In genomic region chr5:180718810-180719453, GRCh38 we compare ENCODE assay signal across 8 cellular contexts. TPM values are rescaled to one million over a fixed set of nuclear protein-coding genes. Genes with fewer than 3 reads are reported as not detected.
DNase-seq lines count a peak whose midpoint lies in the region; ATAC-seq, FAIRE-seq and TF ChIP-seq lines count a peak whose summit lies in the region.

No MANE protein-coding gene starts in this region.

- dilution Hi-C loops in endothelial cell of umbilical vein (cut with MboI; ENCODE audit: extremely low pct_ligation_motif_present, low sequenced_read_pairs), result no loop called here

- H4K8ac ChIP-seq in neuronal stem cell (ENCODE audit: low read depth, low read length), result no peak overlapping the region

- no peak overlapping the region for H3K14ac ChIP-seq in neuronal stem cell (ENCODE audit: low read length)

- intact Hi-C loops in endothelial cell of umbilical vein (cut with micrococcal nuclease), result loop anchor here (5.0 kb wide), 1 partner anchor 517 kb away; no protein-coding TSS in a partner anchor

- H3K4me3 ChIP-seq in endothelial cell of umbilical vein (replicated peaks in 1 of 3; ENCODE audit: insufficient read depth in 1 of 3, low read depth in 1 of 3, low read length in 3 of 3) (no peak overlapping the region), neuronal stem cell (ENCODE audit: low read length in 2 of 2) (no peak overlapping the region)

- peak; percentile 86 for FAIRE-seq in endothelial cell of umbilical vein (lab: Jason Lieb, UNC)

- no peak overlapping the region for H2AFZ ChIP-seq in endothelial cell of umbilical vein (ENCODE audit: low read depth, low read length)
- H2AFZ ChIP-seq in neuronal stem cell (ENCODE audit: low read length), result peak overlapping the region; percentile 68

- H3K4me2 ChIP-seq in endothelial cell of umbilical vein (ENCODE audit: insufficient read depth, low read length), result no peak overlapping the region
- no peak overlapping the region for H3K4me2 ChIP-seq in neuronal stem cell (ENCODE audit: insufficient read depth, low read length, poor library complexity, severe bottlenecking)

- peak; percentile 51 to 58 for TF ChIP-seq CTCF in endothelial cell of umbilical vein (IDR thresholded peaks at IDR 0.05; ENCODE audit: extremely low read depth in 1 of 2, insufficient read depth in 1 of 2, low read depth in 1 of 2, low read length in 2 of 2)

- H3K4ac ChIP-seq in neuronal stem cell (ENCODE audit: low read length), result no peak overlapping the region

- no peak overlapping the region for H2BK15ac ChIP-seq in neuronal stem cell (ENCODE audit: low read length)

- H2BK5ac ChIP-seq in neuronal stem cell (ENCODE audit: low read length), result no peak overlapping the region

- H3K4me1 ChIP-seq in endothelial cell of umbilical vein (ENCODE audit: control insufficient read depth, extremely low read depth, insufficient read depth, low read length) (no peaks in the 10 kb centered on the region), neuronal stem cell (ENCODE audit: control insufficient read depth in 2 of 2, insufficient read depth in 1 of 2, low read depth in 1 of 2, low read length in 2 of 2) (no peaks in the 10 kb centered on the region)

- no peaks in the 10 kb centered on the region for H3K79me1 ChIP-seq in neuronal stem cell (ENCODE audit: low read depth, low read length)

- no CpG with 5 or more reads among the region's 6 CpGs for WGBS in neuronal stem cell (ENCODE audit: extremely low coverage in 2 of 2, insufficient read length in 2 of 2, insufficient replicate concordance in 1 of 2), 2 donors

- DNase-seq in NCI-H2171 treated with DMSO at 0.1 percent for 48 hours (lab: John Stamatoyannopoulos, UW) (peak; percentile 9), NCI-H2171 (lab: John Stamatoyannopoulos, UW) (no peak), HK-2 (ENCODE audit: unreplicated experiment) (peak; percentile 1), T-cell (peak in 30 of 34 experiments; percentile 3 to 55 (median 32)), endothelial cell of umbilical vein (ENCODE audit: low read depth, low spot score) (peak; percentile 46), neuronal stem cell (ENCODE audit: low spot score) (peak; percentile 24)

- H3K27me3 ChIP-seq in endothelial cell of umbilical vein (ENCODE audit: control insufficient read depth in 2 of 2, insufficient read depth in 2 of 2, low read length in 2 of 2) (no peaks in the 10 kb centered on the region), neuronal stem cell (ENCODE audit: control insufficient read depth in 3 of 3, insufficient read depth in 3 of 3, low read depth in 1 of 3, low read length in 3 of 3) (peaks cover 0 to 2% (median 0%) of the 10 kb centered on the region in 3 experiments)

- BruUV-seq in endothelial cell of umbilical vein (replicated peaks; lab: Mats Ljungman, UMichigan), result no TSS peak

- POLR2A ChIA-PET in T-cell (lab: Charles Lee), result interaction anchor here in 1 of 2 donors (0.6 to 0.7 kb wide), 2 partner anchors 70 to 248 kb away, joined by 3 read pairs; no protein-coding TSS in a partner anchor
- POLR2A ChIA-PET in endothelial cell of umbilical vein (lab: Charles Lee), result no interaction called here

- H2BK120ac ChIP-seq in neuronal stem cell (ENCODE audit: low read depth, low read length), result no peak overlapping the region

- H3K9ac ChIP-seq in endothelial cell of umbilical vein (replicated peaks; ENCODE audit: extremely low read depth, insufficient read depth, low read length), result no peak overlapping the region
- no peak overlapping the region for H3K9ac ChIP-seq in neuronal stem cell (ENCODE audit: low read depth, low read length, poor library complexity)

- no peaks in the 10 kb centered on the region for H3K9me1 ChIP-seq in endothelial cell of umbilical vein (replicated peaks; ENCODE audit: control insufficient read depth, extremely low read depth, insufficient read depth, low read length)

- no peaks in the 10 kb centered on the region for H3K36me3 Mint-ChIP-seq in T-cell

- H3K27me3 Mint-ChIP-seq in T-cell, result peaks cover 3 to 11% of the 10 kb centered on the region in 2 donors

- no peak overlapping the region for H2BK12ac ChIP-seq in neuronal stem cell (ENCODE audit: low read length)

- H3K18ac ChIP-seq in neuronal stem cell (ENCODE audit: low read length), result no peak overlapping the region

- CTCF ChIA-PET in T-cell (lab: Charles Lee), result interaction anchor here (0.6 to 1.4 kb wide), 11 partner anchors 23 to 346 kb away, joined by 3 to 7 read pairs (median 3); no protein-coding TSS in a partner anchor
- CTCF ChIA-PET in endothelial cell of umbilical vein (lab: Charles Lee), result interaction anchor here (0.8 to 1.9 kb wide), 29 partner anchors 9 to 584 kb away, joined by 3 to 18 read pairs (median 3); no protein-coding TSS in a partner anchor

- H2AK5ac ChIP-seq in neuronal stem cell (ENCODE audit: low read depth, low read length), result no peak overlapping the region

- TF ChIP-seq POLR2A in endothelial cell of umbilical vein (IDR thresholded peaks at IDR 0.05; ENCODE audit: low read depth, low read length), result no peak

- peak overlapping the region in 1 of 2 donors; percentile 62 for H3K27ac Mint-ChIP-seq in T-cell

- H3K9me3 ChIP-seq in endothelial cell of umbilical vein (replicated peaks; ENCODE audit: control insufficient read depth, insufficient read depth, low read length) (no peaks in the 10 kb centered on the region), neuronal stem cell (replicated peaks in 1 of 2; ENCODE audit: control insufficient read depth in 2 of 2, insufficient read depth in 1 of 2, low read depth in 1 of 2, low read length in 2 of 2) (no peaks in the 10 kb centered on the region)

- no peak overlapping the region for H4K91ac ChIP-seq in neuronal stem cell (ENCODE audit: low read depth, low read length, poor library complexity)

- H3K4me3 Mint-ChIP-seq in T-cell, result no peak overlapping the region

- H4K20me1 ChIP-seq in endothelial cell of umbilical vein (replicated peaks; ENCODE audit: control insufficient read depth, extremely low read depth, insufficient read depth, low read length), result no peaks in the 10 kb centered on the region

- ATAC-seq in T-cell (replicated peaks in 1 of 4), result peak in 1 of 4 experiments; percentile 40
- no peak for ATAC-seq in GM19023 (IDR thresholded peaks at IDR 0.05; ENCODE audit: unreplicated experiment)
- ATAC-seq in HG02759 (IDR thresholded peaks at IDR 0.05; ENCODE audit: unreplicated experiment), result no peak

- H3K27ac ChIP-seq in endothelial cell of umbilical vein (ENCODE audit: insufficient read depth, low read depth, low read length), result no peak overlapping the region
- H3K27ac ChIP-seq in neuronal stem cell (replicated peaks; ENCODE audit: low read length), result no peak overlapping the region

- no peaks in the 10 kb centered on the region for H3K79me2 ChIP-seq in endothelial cell of umbilical vein (ENCODE audit: control insufficient read depth, insufficient read depth, low read length)

- no peak overlapping the region for H3K23ac ChIP-seq in neuronal stem cell (ENCODE audit: low read depth, low read length, poor library complexity)

- no peaks in the 10 kb centered on the region for H3K36me3 ChIP-seq in endothelial cell of umbilical vein (ENCODE audit: control insufficient read depth in 2 of 2, extremely low read depth in 1 of 2, insufficient read depth in 2 of 2, low read length in 2 of 2)
- no peaks in the 10 kb centered on the region for H3K36me3 ChIP-seq in neuronal stem cell (replicated peaks in 1 of 2; ENCODE audit: control insufficient read depth in 2 of 2, insufficient read depth in 2 of 2, low read length in 2 of 2)

- peaks cover 15 to 16% (median 16%) of the 10 kb centered on the region in 3 donors for H3K4me1 Mint-ChIP-seq in T-cell

- H3K9me3 Mint-ChIP-seq in T-cell, result no peaks in the 10 kb centered on the region

TF ChIP-seq in endothelial cell of umbilical vein, 7 proteins besides CTCF, POLR2A, EP300 and RAD21:
- TF ChIP-seq EZH2 (IDR thresholded peaks at IDR 0.05; ENCODE audit: borderline replicate concordance, low read depth, low read length, severe bottlenecking) (no peak), MAX (IDR thresholded peaks at IDR 0.05; ENCODE audit: insufficient read depth, insufficient read length) (no peak), MYC (IDR thresholded peaks at IDR 0.05; ENCODE audit: low read depth, low read length) (no peak), GATA2 (IDR thresholded peaks at IDR 0.05; ENCODE audit: insufficient read depth, insufficient read length, low read depth, low read length) (no peak), FOS (IDR thresholded peaks at IDR 0.05; ENCODE audit: borderline replicate concordance, insufficient read depth, low read length) (no peak), POLR2AphosphoS5 (IDR thresholded peaks at IDR 0.05; ENCODE audit: insufficient read depth, low read depth, low read length) (no peak), JUN (IDR thresholded peaks at IDR 0.05; ENCODE audit: borderline replicate concordance, insufficient read depth, insufficient read length, low read depth) (no peak)

RNA-seq across cellular contexts. Expression of gene OR2Y1, which starts 20.9 kb away (rescaled TPM):
- total RNA-seq in T-cell (not detected), endothelial cell of umbilical vein (not detected in 2 replicates)
- polyA plus RNA-seq in endothelial cell of umbilical vein, result not detected in 2 replicates
- polyA plus RNA-seq in endothelial cell of umbilical vein (2011; cell fraction: cytosol; rRNA removed), result not detected in 2 replicates
- polyA plus RNA-seq in endothelial cell of umbilical vein (2011; cell fraction: nucleus; rRNA removed), result not detected in 2 replicates
- polyA plus RNA-seq in endothelial cell of umbilical vein (2012), result not detected in 2 replicates
- not detected in 2 replicates for polyA minus RNA-seq in endothelial cell of umbilical vein
- not detected for polyA minus RNA-seq in endothelial cell of umbilical vein (2011; cell fraction: cytosol; rRNA and poly(A)+ RNA removed)
- not detected in 2 replicates for polyA minus RNA-seq in endothelial cell of umbilical vein (2011; cell fraction: nucleus; rRNA and poly(A)+ RNA removed)
- polyA plus RNA-seq in neuronal stem cell (2013, experiment 1 of 2), result not detected
- polyA plus RNA-seq in neuronal stem cell (2013, experiment 2 of 2), result not detected
